ENCODE assay signal across 8 cellular contexts in the genomic region with DNA sequence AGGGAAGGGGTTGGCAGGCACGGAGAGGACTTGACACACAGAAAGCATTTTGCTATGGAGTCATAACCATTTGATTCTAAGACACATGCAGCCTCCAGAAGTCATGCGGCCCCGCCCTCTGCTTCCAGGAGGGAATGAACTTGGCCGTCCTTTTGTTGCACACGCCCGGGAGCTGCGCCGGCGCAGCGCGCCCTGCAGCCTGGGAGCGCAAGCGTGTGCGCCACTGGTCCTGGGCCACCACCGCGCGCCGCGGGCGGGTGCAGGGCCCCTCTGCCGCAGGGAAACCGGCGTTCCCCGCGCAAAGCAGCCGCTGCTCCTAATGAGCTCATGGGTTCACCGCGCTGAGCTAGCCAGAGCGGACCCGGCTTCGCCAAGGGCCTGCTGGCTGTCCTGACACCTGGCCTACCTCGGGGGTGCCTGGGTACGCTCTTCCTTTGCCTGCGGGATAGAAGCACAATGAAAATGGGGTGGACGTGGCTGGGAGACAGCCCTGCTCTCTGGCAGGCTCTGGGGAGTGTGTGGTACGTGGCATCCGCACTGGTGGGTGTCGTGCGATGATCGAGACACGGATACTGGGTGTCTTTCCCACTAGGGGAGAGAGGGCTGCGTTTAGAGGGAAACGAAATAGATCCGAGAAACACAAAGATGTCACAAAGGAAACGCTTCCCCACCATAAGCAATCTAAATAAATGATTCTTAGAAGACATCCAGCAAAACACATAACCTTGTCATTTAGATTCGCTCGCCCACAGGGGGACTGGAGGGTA. TPM values are rescaled to one million over a fixed set of nuclear protein-coding genes. Genes with fewer than 3 reads are reported as not detected.
DNase-seq lines count a peak whose midpoint lies in the region; ATAC-seq and TF ChIP-seq lines count a peak whose summit lies in the region.

No MANE protein-coding gene starts in this region.

- H3K36me3 ChIP-seq in BLaER1 (no peaks in the 10 kb centered on the region), tibial nerve (no peaks in the 10 kb centered on the region)
- H3K36me3 ChIP-seq in naive thymus-derived CD4-positive, alpha-beta T cell (ENCODE audit: control insufficient read depth in 2 of 3, insufficient read depth in 3 of 3, low read length in 3 of 3) = no peaks in the 10 kb centered on the region

- no peak overlapping the region for H3K27ac Mint-ChIP-seq in activated naive CD4-positive, alpha-beta T cell treated with anti-CD3 and anti-CD28 coated beads for 36 hours
- no peak overlapping the region for H3K27ac Mint-ChIP-seq in naive thymus-derived CD4-positive, alpha-beta T cell

- H3K9me3 Mint-ChIP-seq in activated naive CD4-positive, alpha-beta T cell treated with anti-CD3 and anti-CD28 coated beads for 36 hours = no peaks in the 10 kb centered on the region
- H3K9me3 Mint-ChIP-seq in naive thymus-derived CD4-positive, alpha-beta T cell = peaks cover 0 to 4% (median 0%) of the 10 kb centered on the region in 11 donors

- peaks cover 39% of the 10 kb centered on the region for H3K27me3 ChIP-seq in BLaER1
- H3K27me3 ChIP-seq in foreskin keratinocyte = no peaks in the 10 kb centered on the region
- H3K27me3 ChIP-seq in naive thymus-derived CD4-positive, alpha-beta T cell (ENCODE audit: control insufficient read depth in 2 of 2, insufficient read depth in 2 of 2, low read length in 2 of 2) = no peaks in the 10 kb centered on the region
- no peaks in the 10 kb centered on the region for H3K27me3 ChIP-seq in tibial nerve

- TF ChIP-seq POLR2A in tibial nerve (IDR thresholded peaks at IDR 0.05) = peak in 1 of 2 donors; percentile 31

- H3K4me1 Mint-ChIP-seq in activated naive CD4-positive, alpha-beta T cell treated with anti-CD3 and anti-CD28 coated beads for 36 hours (ENCODE audit: low read depth) = peaks cover 10% of the 10 kb centered on the region
- H3K4me1 Mint-ChIP-seq in naive thymus-derived CD4-positive, alpha-beta T cell = peaks cover 5 to 17% (median 10%) of the 10 kb centered on the region in 7 donors

- no peak overlapping the region for H3K9ac ChIP-seq in BLaER1

- WGBS in tibial nerve, 2 donors = 0 to 1% methylated on average over 29 to 44 of the region's 47 CpGs

- H3K36me3 Mint-ChIP-seq in activated naive CD4-positive, alpha-beta T cell treated with anti-CD3 and anti-CD28 coated beads for 36 hours (ENCODE audit: low read depth) = no peaks in the 10 kb centered on the region
- H3K36me3 Mint-ChIP-seq in naive thymus-derived CD4-positive, alpha-beta T cell = no peaks in the 10 kb centered on the region

- no peak overlapping the region for H3K27ac ChIP-seq in BLaER1
- peak overlapping the region; percentile 56 for H3K27ac ChIP-seq in foreskin keratinocyte
- H3K27ac ChIP-seq in naive thymus-derived CD4-positive, alpha-beta T cell (ENCODE audit: low read depth, low read length) = no peak overlapping the region
- H3K27ac ChIP-seq in tibial nerve = peak overlapping the region; percentile 50 to 87 (median 71)

- intact Hi-C loops in activated naive CD4-positive, alpha-beta T cell treated with anti-CD3 and anti-CD28 coated beads for 36 hours (cut with micrococcal nuclease) = loop anchor here (1.0 to 10.0 kb wide), 3 partner anchors 54 to 193 kb away; partner anchors contain the start of gene PEX26
- intact Hi-C loops in naive thymus-derived CD4-positive, alpha-beta T cell (cut with micrococcal nuclease) = loop anchor here (1.0 to 2.0 kb wide), 4 partner anchors 22 to 193 kb away; partner anchors contain the start of gene PEX26 (in 2 of the 2)

- H3K9me3 ChIP-seq in BLaER1 (no peaks in the 10 kb centered on the region), tibial nerve (no peaks in the 10 kb centered on the region)
- no peaks in the 10 kb centered on the region for H3K9me3 ChIP-seq in naive thymus-derived CD4-positive, alpha-beta T cell (ENCODE audit: control insufficient read depth in 2 of 3, low read length in 3 of 3)

- H4K20me1 ChIP-seq in BLaER1 = peaks cover 22% of the 10 kb centered on the region

- H3K27me3 Mint-ChIP-seq in activated naive CD4-positive, alpha-beta T cell treated with anti-CD3 and anti-CD28 coated beads for 36 hours (ENCODE audit: low read depth) = peaks cover 27% of the 10 kb centered on the region
- H3K27me3 Mint-ChIP-seq in naive thymus-derived CD4-positive, alpha-beta T cell = peaks cover 42 to 66% (median 49%) of the 10 kb centered on the region in 5 donors

- peak; percentile 80 for ATAC-seq in foreskin keratinocyte
- ATAC-seq in naive thymus-derived CD4-positive, alpha-beta T cell = peak; percentile 34
- no peak for ATAC-seq in HG02981 (IDR thresholded peaks at IDR 0.05; ENCODE audit: unreplicated experiment)

- H3K4me3 ChIP-seq in BLaER1 (peak overlapping the region; percentile 72), tibial nerve (peak overlapping the region; percentile 58 to 79 (median 72))
- H3K4me3 ChIP-seq in naive thymus-derived CD4-positive, alpha-beta T cell (ENCODE audit: low read length) = peak overlapping the region; percentile 57

- CTCF ChIA-PET in activated naive CD4-positive, alpha-beta T cell treated with anti-CD3 and anti-CD28 coated beads for 36 hours (lab: Charles Lee) = interaction anchor here (0.6 to 2.0 kb wide), 13 partner anchors 10 to 384 kb away, joined by 3 to 10 read pairs (median 4); no protein-coding TSS in a partner anchor
- CTCF ChIA-PET in naive thymus-derived CD4-positive, alpha-beta T cell (lab: Charles Lee) = interaction anchor here (0.6 to 2.4 kb wide), 5 partner anchors 27 to 195 kb away, joined by 3 to 10 read pairs (median 5); no protein-coding TSS in a partner anchor

- POLR2A ChIA-PET in naive thymus-derived CD4-positive, alpha-beta T cell (lab: Charles Lee) = interaction anchor here (1.0 kb wide), 1 partner anchor 43 kb away, joined by 3 read pairs; no protein-coding TSS in a partner anchor

- H3K4me1 ChIP-seq in BLaER1 (peaks cover 17% of the 10 kb centered on the region), foreskin keratinocyte (peaks cover 29% of the 10 kb centered on the region), tibial nerve (peaks cover 0 to 21% (median 7%) of the 10 kb centered on the region in 4 donors)
- peaks cover 0 to 4% of the 10 kb centered on the region in 2 donors for H3K4me1 ChIP-seq in naive thymus-derived CD4-positive, alpha-beta T cell (ENCODE audit: control insufficient read depth in 2 of 2, insufficient read depth in 2 of 2, low read length in 2 of 2)

- peak overlapping the region; percentile 97 for H3K4me2 ChIP-seq in BLaER1

- peak; percentile 33 for TF ChIP-seq CTCF in foreskin keratinocyte (conservative IDR thresholded peaks at IDR 0.05)
- no peak for TF ChIP-seq CTCF in tibial nerve (IDR thresholded peaks at IDR 0.05)

- H3K4me3 Mint-ChIP-seq in activated naive CD4-positive, alpha-beta T cell treated with anti-CD3 and anti-CD28 coated beads for 36 hours = peak overlapping the region; percentile 84
- peak overlapping the region; percentile 76 to 95 (median 88) for H3K4me3 Mint-ChIP-seq in naive thymus-derived CD4-positive, alpha-beta T cell

- TF ChIP-seq EP300 in tibial nerve (IDR thresholded peaks at IDR 0.05) = peak in 1 of 2 donors; percentile 51

- DNase-seq in H4 (ENCODE audit: low spot score) (peak; percentile 55), NCI-H748 (lab: John Stamatoyannopoulos, UW; ENCODE audit: unreplicated experiment) (peak; percentile 83), foreskin keratinocyte (peak; percentile 57 to 80), tibial nerve (ENCODE audit: low spot score in 2 of 2) (peak; percentile 62 to 75)
- DNase-seq in activated naive CD4-positive, alpha-beta T cell treated with anti-CD3 and anti-CD28 coated beads for 36 hours = peak; percentile 36
- peak in 6 of 9 donors; percentile 7 to 46 (median 13) for DNase-seq in naive thymus-derived CD4-positive, alpha-beta T cell

RNA-seq across cellular contexts. Expression of gene MICAL3, which starts 0.7 kb away (rescaled TPM):
- total RNA-seq in H4 (2014; rRNA removed; shearing (Covaris generic)) = 7.0 and 17.3 TPM in 2 replicates
- total RNA-seq in activated naive CD4-positive, alpha-beta T cell treated with anti-CD3 and anti-CD28 coated beads for 36 hours = 10 to 100 TPM; 21.0 to 25.8 TPM
- total RNA-seq in foreskin keratinocyte (59.6 and 68.0 TPM in 2 replicates), tibial nerve (10 to 100 TPM; 45.2 to 56.3 (median 46.3) TPM)
- 5.3 and 7.0 TPM in 2 replicates for polyA plus RNA-seq in foreskin keratinocyte
- 10 to 100 TPM; 10.0 to 43.9 (median 17.1) TPM for total RNA-seq in naive thymus-derived CD4-positive, alpha-beta T cell
- polyA plus RNA-seq in naive thymus-derived CD4-positive, alpha-beta T cell = under 1 TPM; 0.28 to 0.68 TPM

RNA-seq across cellular contexts. Expression of gene PEX26, which starts 54.1 kb away (rescaled TPM):
- total RNA-seq in H4 (2014; rRNA removed; shearing (Covaris generic)) = 8.5 and 8.6 TPM in 2 replicates
- total RNA-seq in activated naive CD4-positive, alpha-beta T cell treated with anti-CD3 and anti-CD28 coated beads for 36 hours = 10 to 100 TPM; 47.6 to 48.2 TPM
- total RNA-seq in foreskin keratinocyte (25.7 and 29.1 TPM in 2 replicates), tibial nerve (10 to 100 TPM; 15.3 to 36.3 (median 29.4) TPM)
- 10.7 and 11.5 TPM in 2 replicates for polyA plus RNA-seq in foreskin keratinocyte
- total RNA-seq in naive thymus-derived CD4-positive, alpha-beta T cell = 10 to 100 TPM; 30.1 to 42.8 (median 35.5) TPM
- polyA plus RNA-seq in naive thymus-derived CD4-positive, alpha-beta T cell = 1 to 10 TPM; 3.8 to 4.1 TPM

Comparison
In these comparisons a context has a peak if more than half of its experiments do, and no peak if none do; other contexts are left out.
1. H3K27ac ChIP-seq: peak in foreskin keratinocyte (single experiment) and tibial nerve (4 of 4); none in BLaER1 (single experiment) and naive thymus-derived CD4-positive, alpha-beta T cell (single experiment).
2. DNase-seq: peak in every context shown above with its lines; median percentile 83 in NCI-H748; 68 in foreskin keratinocyte; 68 in tibial nerve; 55 in H4; 36 in activated naive CD4-positive, alpha-beta T cell treated with anti-CD3 and anti-CD28 coated beads for 36 hours; 13 in naive thymus-derived CD4-positive, alpha-beta T cell.
3. Peak in every context shown above with its lines, with median percentiles within 50 percentile points of each other: H3K4me3 ChIP-seq.